8 cellular contexts compared by ENCODE assay signal in the genomic region with DNA sequence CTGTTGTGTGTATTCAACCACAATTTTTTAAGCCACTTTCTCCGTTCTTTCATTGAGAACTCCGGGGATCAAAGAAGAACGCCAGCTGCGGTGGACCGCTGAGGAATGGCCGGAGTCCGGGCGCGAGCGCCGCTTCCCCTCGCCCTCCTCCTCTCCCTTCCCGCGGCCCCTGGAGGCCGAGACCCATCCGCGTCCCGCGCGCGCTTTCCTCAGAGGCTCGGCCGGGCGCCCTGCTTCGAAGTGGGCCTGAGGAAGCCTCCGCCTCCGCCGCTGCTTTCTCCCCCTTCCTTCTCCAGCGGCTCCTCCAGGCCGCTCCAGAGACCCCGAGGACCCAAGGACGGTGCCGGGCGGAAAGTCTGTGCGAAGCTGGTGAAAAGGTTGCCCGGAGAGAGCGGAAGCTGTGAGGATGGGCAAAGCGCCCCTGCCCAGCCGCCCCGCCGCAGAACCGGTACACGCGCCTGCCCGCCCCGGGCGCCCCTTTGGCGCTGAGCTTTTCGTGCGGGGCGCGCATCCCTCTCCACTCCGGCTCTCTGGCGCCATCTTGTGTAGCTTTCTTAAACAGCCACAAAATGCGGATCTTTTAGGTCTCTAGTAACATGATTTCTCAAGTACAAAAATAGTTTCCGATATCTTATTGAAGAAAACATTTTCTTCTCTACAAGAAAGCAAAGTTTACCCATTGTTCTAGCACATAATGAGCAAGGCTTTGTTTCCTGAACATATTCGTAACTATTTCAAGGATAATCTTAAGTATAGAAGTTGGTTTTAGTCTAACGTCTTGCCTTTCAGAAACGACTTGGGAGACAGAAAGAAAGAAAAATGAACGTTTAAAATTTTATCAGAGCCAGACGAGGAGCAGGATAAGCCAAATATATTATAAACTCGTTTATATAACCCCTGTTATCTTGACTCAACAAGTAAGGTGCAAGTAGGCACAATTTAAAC. TPM values are rescaled to one million over a fixed set of nuclear protein-coding genes. Genes with fewer than 3 reads are reported as not detected.
A peak's percentile ranks its signal among the peaks of the same experiment; 100 is the strongest.
DNase-seq lines count a peak whose midpoint lies in the region; ATAC-seq and TF ChIP-seq lines count a peak whose summit lies in the region.

No MANE protein-coding gene starts in this region.

- ATAC-seq in GM19467 (IDR thresholded peaks at IDR 0.05; ENCODE audit: unreplicated experiment) = peak; percentile 83
- ATAC-seq in naive B cell (ENCODE audit: low read depth in 2 of 2) = peak; percentile 82 to 89

- BruUV-seq in PC-9 (replicated peaks; lab: Mats Ljungman, UMichigan) = no TSS peak

- peaks cover 0 to 2% (median 0%) of the 10 kb centered on the region in 8 donors for H3K9me3 Mint-ChIP-seq in CD4-positive, alpha-beta memory T cell
- peaks cover 0 to 2% (median 0%) of the 10 kb centered on the region in 7 donors for H3K9me3 Mint-ChIP-seq in naive B cell

- peaks cover 12% of the 10 kb centered on the region for H3K4me1 ChIP-seq in CD4-positive, alpha-beta memory T cell (ENCODE audit: insufficient read depth, low read length)
- 0 out of 2 replicates have a peak, but pooled peaks cover 5% of the 10 kb centered on the region for H3K4me1 ChIP-seq in PC-9 (replicated peaks; ENCODE audit: insufficient read depth)

- no peak overlapping the region for H3K27ac Mint-ChIP-seq in CD4-positive, alpha-beta memory T cell
- peak overlapping the region in 1 of 6 donors; percentile 3 for H3K27ac Mint-ChIP-seq in naive B cell

- peak overlapping the region; percentile 90 for H3K4me2 ChIP-seq in PC-9

- H3K27me3 Mint-ChIP-seq in CD4-positive, alpha-beta memory T cell = peaks cover 11 to 23% of the 10 kb centered on the region in 2 donors
- peaks cover 20 to 40% (median 29%) of the 10 kb centered on the region in 3 donors for H3K27me3 Mint-ChIP-seq in naive B cell

- no peaks in the 10 kb centered on the region for H3K9me2 ChIP-seq in PC-9 (ENCODE audit: insufficient read depth)

- H2AFZ ChIP-seq in PC-9 = peak overlapping the region; percentile 89

- H3K9me3 ChIP-seq in CD4-positive, alpha-beta memory T cell (ENCODE audit: control insufficient read depth in 1 of 2, low read length in 2 of 2) = no peaks in the 10 kb centered on the region
- H3K9me3 ChIP-seq in PC-9 (ENCODE audit: insufficient read depth, low read depth) = no peaks in the 10 kb centered on the region

- H3F3A ChIP-seq in PC-9 (ENCODE audit: insufficient read depth, low read depth) = no peaks in the 10 kb centered on the region; the same call in 1 of the 2 replicates

- no peaks in the 10 kb centered on the region for H3K36me3 ChIP-seq in CD4-positive, alpha-beta memory T cell (ENCODE audit: insufficient read depth, low read length)
- no peaks in the 10 kb centered on the region for H3K36me3 ChIP-seq in PC-9 (ENCODE audit: low read depth)

- H3K36me3 Mint-ChIP-seq in CD4-positive, alpha-beta memory T cell = peaks cover 0 to 2% of the 10 kb centered on the region in 2 donors
- no peaks in the 10 kb centered on the region for H3K36me3 Mint-ChIP-seq in naive B cell

- H3K27me3 ChIP-seq in CD4-positive, alpha-beta memory T cell (ENCODE audit: insufficient read depth, low read length) = peaks cover 3% of the 10 kb centered on the region
- no peaks in the 10 kb centered on the region for H3K27me3 ChIP-seq in PC-9 (ENCODE audit: insufficient read depth, low read depth)

- peak; percentile 63 to 73 (median 69) for DNase-seq in CD4-positive, alpha-beta memory T cell
- DNase-seq in HuH-7 (ENCODE audit: low spot score) (peak; percentile 77), PC-9 (peak; percentile 47 to 74), fibroblast of gingiva (ENCODE audit: low read depth) (peak; percentile 46), naive B cell (peak; percentile 52)
- peak; percentile 87 for DNase-seq in activated T-cell treated with anti-CD3 and anti-CD28 coated beads, Interleukin-2, amount 50 U/mL, for 48 hours
- DNase-seq in stimulated activated CD8-positive, alpha-beta memory T cell treated with anti-CD3 and anti-CD28 coated beads, Interleukin-7, amount 100 ng/mL, for 48 hours (ENCODE audit: extremely low read depth in 1 of 2, low read depth in 1 of 2) = peak; percentile 31 to 48

- H3K4me3 Mint-ChIP-seq in CD4-positive, alpha-beta memory T cell = peak overlapping the region; percentile 71 to 90 (median 82)
- peak overlapping the region; percentile 18 to 91 (median 86) for H3K4me3 Mint-ChIP-seq in naive B cell

- H4K20me1 ChIP-seq in PC-9 (ENCODE audit: insufficient read depth) = no peaks in the 10 kb centered on the region

- no peaks in the 10 kb centered on the region for H3K79me2 ChIP-seq in PC-9 (ENCODE audit: low read depth)

- H3K27ac ChIP-seq in CD4-positive, alpha-beta memory T cell (ENCODE audit: low read depth, low read length) = no peak overlapping the region
- H3K27ac ChIP-seq in PC-9 = no peak overlapping the region

- POLR2A ChIA-PET in CD4-positive, alpha-beta memory T cell (lab: Charles Lee; ENCODE audit: partially characterized antibody) = interaction anchor here (1.0 kb wide), 1 partner anchor 619 kb away, joined by 3 read pairs; no protein-coding TSS in a partner anchor
- POLR2A ChIA-PET in PC-9 (lab: Charles Lee; ENCODE audit: unreplicated experiment) = interaction anchor here (0.7 to 1.4 kb wide), 3 partner anchors 59 to 193 kb away, joined by 5 to 6 read pairs (median 6); partner anchors contain the start of gene FAM174B

- CTCF ChIA-PET in CD4-positive, alpha-beta memory T cell (lab: Charles Lee; ENCODE audit: partially characterized antibody) = interaction anchor here (0.8 to 2.5 kb wide), 15 partner anchors 8 to 906 kb away, joined by 3 to 20 read pairs (median 6); no protein-coding TSS in a partner anchor
- CTCF ChIA-PET in PC-9 (lab: Charles Lee) = interaction anchor here (0.5 to 1.8 kb wide), 7 partner anchors 76 to 883 kb away, joined by 3 to 15 read pairs (median 3); no protein-coding TSS in a partner anchor

- intact Hi-C loops in CD4-positive, alpha-beta memory T cell (cut with micrococcal nuclease) = loop anchor here (5.0 kb wide), 1 partner anchor 437 kb away; no protein-coding TSS in a partner anchor
- intact Hi-C loops in PC-9 (cut with micrococcal nuclease; ENCODE audit: unreplicated experiment) = loop anchor here (1.0 to 2.0 kb wide), 7 partner anchors 60 to 624 kb away; partner anchors contain the start of gene FAM174B

- peaks cover 6 to 11% (median 9%) of the 10 kb centered on the region in 4 donors for H3K4me1 Mint-ChIP-seq in CD4-positive, alpha-beta memory T cell
- H3K4me1 Mint-ChIP-seq in naive B cell = peaks cover 7 to 11% (median 9%) of the 10 kb centered on the region in 3 donors

- peak overlapping the region in 1 of 2 donors; percentile 46 for H3K4me3 ChIP-seq in CD4-positive, alpha-beta memory T cell (ENCODE audit: low read length in 2 of 2)
- H3K4me3 ChIP-seq in PC-9 = peak overlapping the region; percentile 60

- peak; percentile 94 for TF ChIP-seq CTCF in PC-9 (conservative IDR thresholded peaks at IDR 0.05)

RNA-seq across cellular contexts. Expression of gene FAM174B, which starts 59.2 kb away (rescaled TPM):
- 1 to 10 TPM; 6.6 to 8.3 TPM for total RNA-seq in CD4-positive, alpha-beta memory T cell
- 1 to 10 TPM; 2.4 to 3.3 TPM for polyA plus RNA-seq in CD4-positive, alpha-beta memory T cell
- total RNA-seq in PC-9 (2021) = 77.5 and 90.3 TPM in 2 replicates
- polyA plus RNA-seq in naive B cell (ENCODE audit: low read depth in 6 of 6) = under 1 TPM in 2 of 6 donors, not detected in 4; 0.54 to 0.96 TPM
